In the genomic region with DNA sequence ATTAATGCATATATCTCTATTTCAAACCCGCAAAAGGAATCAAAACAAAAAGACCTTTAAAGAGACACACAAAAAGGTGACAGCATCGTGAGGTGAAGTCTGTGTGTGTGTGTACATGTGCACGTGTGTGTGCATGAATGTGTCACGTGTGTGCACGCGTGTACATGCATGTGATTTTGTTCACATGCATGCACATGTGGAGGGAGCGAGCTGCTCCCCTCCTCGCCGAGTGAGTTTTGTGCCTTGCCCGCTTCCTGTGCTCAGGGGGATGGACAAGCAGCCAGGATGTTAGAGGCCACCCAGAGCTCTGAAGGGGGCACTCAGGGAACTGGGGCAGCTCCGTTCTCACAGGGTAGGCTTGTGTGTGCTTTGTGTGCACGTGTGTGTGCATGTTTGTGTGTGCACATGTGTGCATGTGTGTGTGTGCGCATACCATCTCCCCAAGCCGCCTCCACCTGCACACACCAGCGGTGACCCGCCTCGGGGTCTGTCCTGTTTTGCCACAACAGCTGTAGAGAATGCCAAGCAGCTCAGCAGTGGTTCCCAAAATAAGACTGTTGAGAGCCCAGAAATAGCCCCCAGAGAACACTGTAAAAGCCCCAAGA, we compare ENCODE assay signal across 27 cellular contexts.
DNase-seq lines count a peak whose midpoint lies in the region; ATAC-seq and TF ChIP-seq lines count a peak whose summit lies in the region.
"Had no signal": no experiment of that assay in that cellular context is flagged by ENCODE, and none has a peak within 500 bp of the region (broad histone marks: within the 10 kb centered on the region; RNA-seq: fewer than 3 reads in every experiment).

No MANE protein-coding gene starts in this region.

- peaks cover 0 to 11% of the 10 kb centered on the region in 2 donors for H3K9me3 ChIP-seq in breast epithelium
- H3K9me3 ChIP-seq in lung (ENCODE audit: control insufficient read depth in 2 of 2, insufficient read depth in 1 of 2, low read length in 1 of 2), result peaks cover 0 to 3% of the 10 kb centered on the region in 2 donors
- H3K9me3 ChIP-seq in upper lobe of left lung, result peaks cover 0 to 3% (median 0%) of the 10 kb centered on the region in 4 donors
- H3K9me3 ChIP-seq in SJCRH30 (replicated peaks), result peaks cover 5% of the 10 kb centered on the region; the same call in 1 of the 2 replicates
- H3K9me3 ChIP-seq: tibial artery had no signal

- no peak for TF ChIP-seq EP300 in upper lobe of left lung (IDR thresholded peaks at IDR 0.05)

- H3K27me3 Mint-ChIP-seq in MCF 10A (ENCODE audit: insufficient read depth, unreplicated experiment) (no peaks in the 10 kb centered on the region), WTC11 (ENCODE audit: low read depth) (no peaks in the 10 kb centered on the region)
- no peaks in the 10 kb centered on the region for H3K27me3 Mint-ChIP-seq in activated T-cell treated with anti-CD3 and anti-CD28 coated beads, Interleukin-2, amount 50 U/mL, for 72 hours (ENCODE audit: low read depth)

- DNase-seq in MCF 10A (ENCODE audit: unreplicated experiment), result no peak
- DNase-seq in breast epithelium (ENCODE audit: low spot score in 2 of 2), result no peak
- no peak for DNase-seq in WTC11 (ENCODE audit: low spot score)
- DNase-seq in lung (ENCODE audit: low spot score), result no peak
- no peak for DNase-seq in upper lobe of left lung
- DNase-seq in activated T-cell treated with anti-CD3 and anti-CD28 coated beads, Interleukin-2, amount 50 U/mL, for 72 hours, result no peak
- DNase-seq in DMS 273 treated with DMSO at 0.1 percent for 48 hours (lab: John Stamatoyannopoulos, UW), result no peak
- DNase-seq in SJCRH30, result no peak
- DNase-seq: activated CD4-positive, alpha-beta T cell treated with anti-CD3 and anti-CD28 coated beads for 4 hours; activated CD8-positive, alpha-beta memory T cell treated with anti-CD3 and anti-CD28 coated beads for 24 hours; activated gamma-delta T cell treated with Interleukin-2 at 50 U/mL for 16 hours; activated T-cell treated with anti-CD3 and anti-CD28 coated beads, Interleukin-2, amount 50 U/mL, for 1 hour; body of pancreas; C1 segment of cervical spinal cord; effector memory CD4-positive, alpha-beta T cell; erythroblast; foreskin keratinocyte; heart right ventricle; mammary epithelial cell; NCI-H1105; NCI-H748 treated with DMSO at 0.1 percent for 48 hours; stimulated activated CD4-positive, alpha-beta T cell treated with anti-CD3 and anti-CD28 coated beads, Interleukin-15, amount 100 ng/mL, for 24 hours; stimulated activated naive CD8-positive, alpha-beta T cell treated with anti-CD3 and anti-CD28 coated beads, Interleukin-15, amount 100 ng/mL, for 72 hours; tibial artery had no signal

- no peak for ATAC-seq in WTC11
- peak; percentile 20 for ATAC-seq in lung (ENCODE audit: insufficient read depth, low FRiP score)
- ATAC-seq in upper lobe of left lung (ENCODE audit: low FRiP score in 2 of 2), result no peak
- no peak for ATAC-seq in activated T-cell treated with anti-CD3 and anti-CD28 coated beads, Interleukin-2, amount 50 U/mL, for 72 hours (replicated peaks in 1 of 2)
- ATAC-seq: body of pancreas, foreskin keratinocyte, GM12878, heart right ventricle, sciatic nerve had no signal

- no TSS peak for BruUV-seq in MCF 10A (replicated peaks; lab: Mats Ljungman, UMichigan)

- no peaks in the 10 kb centered on the region for H3K4me1 ChIP-seq in breast epithelium
- H3K4me1 ChIP-seq in lung (ENCODE audit: control insufficient read depth in 2 of 2, insufficient read depth in 2 of 2, low read length in 2 of 2), result no peaks in the 10 kb centered on the region
- H3K4me1 ChIP-seq in upper lobe of left lung, result peaks cover 0 to 17% (median 5%) of the 10 kb centered on the region in 4 donors
- H3K4me1 ChIP-seq in SJCRH30, result no peaks in the 10 kb centered on the region
- H3K4me1 ChIP-seq: foreskin keratinocyte, heart right ventricle, tibial artery had no signal

- POLR2A ChIA-PET in MCF 10A (lab: Yijun Ruan, JAX), result interaction anchor here (0.7 to 5.1 kb wide), 4 partner anchors 11 to 37 kb away, joined by 3 to 29 read pairs (median 6); no protein-coding TSS in a partner anchor
- POLR2A ChIA-PET in WTC11 (lab: Charles Lee), result no interaction called here

- H3K9me3 Mint-ChIP-seq in MCF 10A (ENCODE audit: unreplicated experiment) (peaks cover 16% of the 10 kb centered on the region), WTC11 (peaks cover 14% of the 10 kb centered on the region)
- H3K9me3 Mint-ChIP-seq in activated T-cell treated with anti-CD3 and anti-CD28 coated beads, Interleukin-2, amount 50 U/mL, for 72 hours, result peaks cover 5 to 7% of the 10 kb centered on the region in 2 donors

- CTCF ChIA-PET in MCF 10A (lab: Yijun Ruan, JAX), result interaction anchor here (0.9 to 2.1 kb wide), 9 partner anchors 9 to 42 kb away, joined by 3 to 11 read pairs (median 5); no protein-coding TSS in a partner anchor
- CTCF ChIA-PET in WTC11 (lab: Charles Lee), result interaction anchor here (0.6 to 2.6 kb wide), 16 partner anchors 9 to 202 kb away, joined by 3 to 13 read pairs (median 3); no protein-coding TSS in a partner anchor

- H3K27ac ChIP-seq in breast epithelium, result no peak overlapping the region
- H3K27ac ChIP-seq in lung (ENCODE audit: low read depth in 1 of 2, low read length in 1 of 2), result peak overlapping the region in 1 of 2 donors; percentile 20
- peak overlapping the region in 3 of 4 donors; percentile 5 to 19 (median 10) for H3K27ac ChIP-seq in upper lobe of left lung
- H3K27ac ChIP-seq in SJCRH30, result no peak overlapping the region
- H3K27ac ChIP-seq: body of pancreas, foreskin keratinocyte, heart right ventricle, tibial artery had no signal

- H3K4me3 ChIP-seq in breast epithelium (no peak overlapping the region), lung (no peak overlapping the region), upper lobe of left lung (no peak overlapping the region), SJCRH30 (no peak overlapping the region)
- H3K4me3 ChIP-seq: body of pancreas, GM12878, heart right ventricle, tibial artery had no signal

- peaks cover 0 to 13% of the 10 kb centered on the region in 2 donors for H3K27me3 ChIP-seq in breast epithelium
- H3K27me3 ChIP-seq in lung (ENCODE audit: control insufficient read depth, insufficient read depth), result no peaks in the 10 kb centered on the region
- H3K27me3 ChIP-seq in upper lobe of left lung, result no peaks in the 10 kb centered on the region
- peaks cover 19% of the 10 kb centered on the region; the same call in 1 of the 2 replicates for H3K27me3 ChIP-seq in SJCRH30
- H3K27me3 ChIP-seq: body of pancreas, foreskin keratinocyte had no signal

- H3K36me3 ChIP-seq in breast epithelium (no peaks in the 10 kb centered on the region), lung (ENCODE audit: control insufficient read depth in 2 of 2, insufficient read depth in 2 of 2, low read length in 2 of 2) (no peaks in the 10 kb centered on the region), upper lobe of left lung (no peaks in the 10 kb centered on the region), SJCRH30 (no peaks in the 10 kb centered on the region)
- H3K36me3 ChIP-seq: heart right ventricle, tibial artery had no signal

- 56 to 61% methylated on average over 17 of the region's 17 CpGs for WGBS in lung, 2 donors
- WGBS in upper lobe of left lung, 2 donors, result 52 to 65% methylated on average over 17 of the region's 17 CpGs

- intact Hi-C loops in MCF 10A (cut with micrococcal nuclease), result no loop called here
- intact Hi-C loops in breast epithelium (cut with DNase I; ENCODE audit: low total_unique reads), result no loop called here

- H3K4me3 Mint-ChIP-seq in MCF 10A (ENCODE audit: unreplicated experiment) (peak overlapping the region; percentile 38), WTC11 (no peak overlapping the region)
- H3K4me3 Mint-ChIP-seq in activated T-cell treated with anti-CD3 and anti-CD28 coated beads, Interleukin-2, amount 50 U/mL, for 72 hours, result no peak overlapping the region
- H3K4me3 Mint-ChIP-seq: stimulated activated naive CD8-positive, alpha-beta T cell treated with anti-CD3 and anti-CD28 coated beads, Interleukin-15, amount 100 ng/mL, for 72 hours; T-helper 2 cell treated with Interferon-gamma antibody and Interleukin-4, amounts not matched to agents 5 μg/mL and 100 μg/mL, for 36 hours had no signal

- peaks cover 18% of the 10 kb centered on the region for H3K4me1 Mint-ChIP-seq in MCF 10A (ENCODE audit: insufficient read depth, unreplicated experiment)
- peaks cover 34% of the 10 kb centered on the region for H3K4me1 Mint-ChIP-seq in WTC11
- H3K4me1 Mint-ChIP-seq in activated T-cell treated with anti-CD3 and anti-CD28 coated beads, Interleukin-2, amount 50 U/mL, for 72 hours (ENCODE audit: low read depth), result no peaks in the 10 kb centered on the region
- H3K4me1 Mint-ChIP-seq: stimulated activated naive CD8-positive, alpha-beta T cell treated with anti-CD3 and anti-CD28 coated beads, Interleukin-15, amount 100 ng/mL, for 72 hours had no signal

- H3K36me3 Mint-ChIP-seq in MCF 10A (ENCODE audit: insufficient read depth, unreplicated experiment), result peaks cover 8% of the 10 kb centered on the region
- H3K36me3 Mint-ChIP-seq in WTC11, result peaks cover 7% of the 10 kb centered on the region
- H3K36me3 Mint-ChIP-seq in activated T-cell treated with anti-CD3 and anti-CD28 coated beads, Interleukin-2, amount 50 U/mL, for 72 hours (ENCODE audit: insufficient read depth in 2 of 2), result peaks cover 1 to 2% of the 10 kb centered on the region in 2 donors

- H3K27ac Mint-ChIP-seq in MCF 10A (ENCODE audit: low read depth, unreplicated experiment) (peak overlapping the region; percentile 85), WTC11 (0 out of 2 replicates have a peak overlapping the region, but pooled peaks have one; percentile 11)
- no peak overlapping the region for H3K27ac Mint-ChIP-seq in activated T-cell treated with anti-CD3 and anti-CD28 coated beads, Interleukin-2, amount 50 U/mL, for 72 hours
- H3K27ac Mint-ChIP-seq: stimulated activated naive CD8-positive, alpha-beta T cell treated with anti-CD3 and anti-CD28 coated beads, Interleukin-15, amount 100 ng/mL, for 72 hours; T-helper 2 cell treated with Interferon-gamma antibody and Interleukin-4, amounts not matched to agents 5 μg/mL and 100 μg/mL, for 36 hours had no signal

- TF ChIP-seq CTCF in MCF 10A (IDR thresholded peaks at IDR 0.05; ENCODE audit: unreplicated experiment) (no peak), breast epithelium (IDR thresholded peaks at IDR 0.05) (no peak), WTC11 (IDR thresholded peaks at IDR 0.05) (no peak), lung (IDR thresholded peaks at IDR 0.05; ENCODE audit: control extremely low read depth, extremely low read depth) (no peak), upper lobe of left lung (IDR thresholded peaks at IDR 0.05) (no peak)

- TF ChIP-seq POLR2A in breast epithelium (IDR thresholded peaks at IDR 0.05) (no peak), upper lobe of left lung (IDR thresholded peaks at IDR 0.05) (no peak)

Comparison
In these comparisons a context has a peak if more than half of its experiments do, and no peak if none do; other contexts are left out.
1. H3K27ac ChIP-seq: peak in upper lobe of left lung (3 of 4); none in breast epithelium (0 of 2) and SJCRH30 (single experiment).